In the genomic region with DNA sequence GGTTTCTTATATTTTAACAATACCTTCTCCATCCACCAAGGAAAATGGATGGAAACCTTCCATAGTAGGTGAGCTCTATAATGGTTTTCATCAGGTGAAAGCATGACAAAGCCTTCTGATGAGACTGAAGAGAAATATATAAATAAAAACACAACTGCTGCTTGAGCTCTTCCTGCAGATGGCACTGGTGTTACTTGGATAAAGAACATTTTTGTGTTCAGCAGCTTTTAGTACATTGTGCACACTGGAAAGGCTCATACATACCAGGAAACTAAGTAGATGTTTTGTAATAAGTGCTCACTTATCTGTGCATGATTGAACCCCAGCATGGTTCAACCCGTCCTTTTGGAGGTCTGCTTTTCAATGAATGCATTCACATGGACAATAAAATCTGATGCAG, we compare ENCODE assay signal across 12 cellular contexts.
DNase-seq lines count a peak whose midpoint lies in the region; ATAC-seq and TF ChIP-seq lines count a peak whose summit lies in the region.
"Had no signal": no experiment of that assay in that cellular context is flagged by ENCODE, and none has a peak within 500 bp of the region (broad histone marks: within the 10 kb centered on the region; RNA-seq: fewer than 3 reads in every experiment).

No MANE protein-coding gene starts in this region.

- intact Hi-C loops in Calu3 (cut with micrococcal nuclease; ENCODE audit: unreplicated experiment) (loop anchor here (5.0 kb wide), 1 partner anchor 332 kb away; no protein-coding TSS in a partner anchor), lower lobe of right lung (cut with DNase I) (no loop called here), natural killer cell (cut with micrococcal nuclease) (no loop called here)

- H3K4me3 ChIP-seq in astrocyte of the spinal cord (ENCODE audit: low read depth, low read length) = no peak overlapping the region
- no peak overlapping the region for H3K4me3 ChIP-seq in lower lobe of right lung

- DNase-seq in Calu3 (peak; percentile 4), LoVo (ENCODE audit: low spot score) (peak; percentile 27), astrocyte of the spinal cord (ENCODE audit: low read depth, low spot score) (peak; percentile 26), lower lobe of right lung (no peak), RPMI8226 (no peak), natural killer cell (no peak)
- DNase-seq: cerebellar nuclear complex; COR-L47; NK-92 treated with Interleukin-12 subunit alpha and Interleukin-12 subunit beta, amount 100 ng/mL, for 24 hours had no signal

- no peaks in the 10 kb centered on the region for H3K4me1 ChIP-seq in lower lobe of right lung

- in situ Hi-C loops in astrocyte of the spinal cord (cut with HindIII; ENCODE audit: low sequenced_read_pairs) = no loop called here

- no peaks in the 10 kb centered on the region for H3K4me1 Mint-ChIP-seq in Calu3 (ENCODE audit: low read depth, unreplicated experiment)
- no peaks in the 10 kb centered on the region for H3K4me1 Mint-ChIP-seq in natural killer cell

- H3K9me3 Mint-ChIP-seq in Calu3 (ENCODE audit: low read depth, unreplicated experiment) = peaks cover 2% of the 10 kb centered on the region
- peaks cover 0 to 9% of the 10 kb centered on the region in 2 donors for H3K9me3 Mint-ChIP-seq in natural killer cell

- H3K4me3 Mint-ChIP-seq in Calu3 (ENCODE audit: low read depth, unreplicated experiment) (no peak overlapping the region), natural killer cell (no peak overlapping the region)

- H3K27ac ChIP-seq in lower lobe of right lung = no peak overlapping the region

- CTCF ChIA-PET in Calu3 (lab: Charles Lee) = interaction anchor here (0.6 kb wide), 1 partner anchor 51 kb away, joined by 3 read pairs; no protein-coding TSS in a partner anchor

- H3K36me3 Mint-ChIP-seq in Calu3 (ENCODE audit: insufficient read depth, unreplicated experiment) (no peaks in the 10 kb centered on the region), natural killer cell (no peaks in the 10 kb centered on the region)

- no peaks in the 10 kb centered on the region for H3K27me3 ChIP-seq in lower lobe of right lung (ENCODE audit: low read depth)

- no peaks in the 10 kb centered on the region for H3K9me3 ChIP-seq in lower lobe of right lung

- peak in 1 of 2 donors; percentile 51 for ATAC-seq in lower lobe of right lung
- ATAC-seq in GM19035 (IDR thresholded peaks at IDR 0.05; ENCODE audit: unreplicated experiment) = no peak
- ATAC-seq in HG02642 (IDR thresholded peaks at IDR 0.05; ENCODE audit: poor library complexity, unreplicated experiment) = no peak
- ATAC-seq in natural killer cell = no peak
- ATAC-seq: left lobe of liver had no signal

- H3K27ac Mint-ChIP-seq in Calu3 (ENCODE audit: unreplicated experiment) = no peak overlapping the region
- H3K27ac Mint-ChIP-seq in natural killer cell = no peak overlapping the region

- H3K27me3 Mint-ChIP-seq in Calu3 (ENCODE audit: unreplicated experiment) (no peaks in the 10 kb centered on the region), natural killer cell (ENCODE audit: low read depth in 2 of 2) (no peaks in the 10 kb centered on the region)

- H3K36me3 ChIP-seq in lower lobe of right lung = no peaks in the 10 kb centered on the region

- BruUV-seq in Calu3 (replicated peaks; lab: Mats Ljungman, UMichigan) = no TSS peak

- TF ChIP-seq CTCF in Calu3 (IDR thresholded peaks at IDR 0.05; ENCODE audit: unreplicated experiment) (no peak), astrocyte of the spinal cord (IDR thresholded peaks at IDR 0.05; ENCODE audit: low read depth, low read length) (peak; percentile 44), lower lobe of right lung (IDR thresholded peaks at IDR 0.05) (peak; percentile 26), natural killer cell (IDR thresholded peaks at IDR 0.05) (no peak)

Comparison
In these comparisons a context has a peak if more than half of its experiments do, and no peak if none do; other contexts are left out.
1. DNase-seq: peak in Calu3 (single experiment), LoVo (single experiment) and astrocyte of the spinal cord (single experiment); none in lower lobe of right lung (single experiment), RPMI8226 (single experiment) and natural killer cell (single experiment).
2. CTCF ChIP-seq: peak in astrocyte of the spinal cord (single experiment) and lower lobe of right lung (single experiment); none in Calu3 (single experiment) and natural killer cell (single experiment).